ENCODE assay signal across 8 cellular contexts in the genomic region with DNA sequence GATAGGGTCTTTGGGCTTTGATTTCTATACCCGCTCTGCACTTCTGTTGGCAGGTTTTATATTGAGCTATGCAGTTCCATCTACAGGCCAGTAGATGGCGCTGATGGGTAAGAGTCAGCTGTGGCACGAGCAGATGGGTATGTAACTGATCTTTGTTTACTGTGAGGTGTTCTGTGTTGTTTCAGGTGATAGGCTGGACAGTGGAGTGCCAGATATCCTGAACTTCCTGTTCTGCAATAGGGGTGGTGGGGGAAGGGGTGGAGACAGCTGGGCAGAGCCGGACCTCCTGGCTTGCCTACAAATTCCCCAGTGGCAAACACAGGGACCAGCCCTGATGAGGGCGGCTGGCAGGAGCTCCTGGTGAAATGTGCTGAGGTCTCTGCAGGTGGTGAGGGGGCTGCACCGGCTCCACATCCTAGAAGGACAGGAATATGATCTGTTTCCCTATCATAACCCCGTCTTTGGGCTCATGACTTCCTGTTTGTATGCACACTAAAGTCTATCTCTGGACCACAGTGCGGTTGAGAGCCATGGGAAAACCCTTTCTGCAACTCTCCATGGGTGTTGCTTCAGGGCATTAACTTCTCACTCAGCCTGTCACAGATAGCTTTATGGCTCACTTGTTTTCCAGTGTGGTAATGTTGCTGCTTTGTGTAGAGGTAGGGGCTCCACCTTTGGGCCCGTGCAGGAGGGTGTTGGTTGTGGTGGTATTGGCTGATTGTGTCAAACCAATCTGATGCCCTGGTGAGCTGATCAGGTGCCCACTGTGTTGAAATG. TPM values are rescaled to one million over a fixed set of nuclear protein-coding genes. Genes with fewer than 3 reads are reported as not detected.
DNase-seq lines count a peak whose midpoint lies in the region; ATAC-seq, FAIRE-seq and TF ChIP-seq lines count a peak whose summit lies in the region.

No MANE protein-coding gene starts in this region.

- H3K27me3 Mint-ChIP-seq in CD4-positive, CD25-positive, alpha-beta regulatory T cell: peaks cover 42% of the 10 kb centered on the region

- peaks cover 0 to 7% (median 4%) of the 10 kb centered on the region in 7 donors for H3K9me3 Mint-ChIP-seq in CD4-positive, CD25-positive, alpha-beta regulatory T cell

- peaks cover 9 to 14% of the 10 kb centered on the region in 2 experiments for H3K9me3 ChIP-seq in CD4-positive, CD25-positive, alpha-beta regulatory T cell (ENCODE audit: control insufficient read depth in 2 of 2, low read length in 2 of 2)
- H3K9me3 ChIP-seq in endothelial cell of umbilical vein (replicated peaks; ENCODE audit: control insufficient read depth, insufficient read depth, low read length) (no peaks in the 10 kb centered on the region), muscle layer of duodenum (ENCODE audit: control insufficient read depth in 1 of 2, low read length in 2 of 2) (no peaks in the 10 kb centered on the region), thoracic aorta (no peaks in the 10 kb centered on the region)

- H3K27ac Mint-ChIP-seq in CD4-positive, CD25-positive, alpha-beta regulatory T cell: peak overlapping the region in 2 of 3 donors; percentile 3 to 44

- H3K4me1 ChIP-seq in CD4-positive, CD25-positive, alpha-beta regulatory T cell (ENCODE audit: control insufficient read depth, insufficient read depth, low read length, poor library complexity, severe bottlenecking): no peaks in the 10 kb centered on the region
- H3K4me1 ChIP-seq in endothelial cell of umbilical vein (ENCODE audit: control insufficient read depth, extremely low read depth, insufficient read depth, low read length): no peaks in the 10 kb centered on the region
- H3K4me1 ChIP-seq in muscle layer of duodenum (ENCODE audit: control insufficient read depth in 1 of 2, insufficient read depth in 2 of 2, low read length in 2 of 2): peaks cover 0 to 7% of the 10 kb centered on the region in 2 donors
- no peaks in the 10 kb centered on the region for H3K4me1 ChIP-seq in thoracic aorta (ENCODE audit: control insufficient read depth in 1 of 2, low read depth in 2 of 2)

- intact Hi-C loops in endothelial cell of umbilical vein (cut with micrococcal nuclease): loop anchor here (1.0 to 2.0 kb wide), 4 partner anchors 124 to 259 kb away; a partner anchor contains a TSS

- peak; percentile 80 for FAIRE-seq in endothelial cell of umbilical vein (lab: Jason Lieb, UNC)

- no peaks in the 10 kb centered on the region for H4K20me1 ChIP-seq in endothelial cell of umbilical vein (replicated peaks; ENCODE audit: control insufficient read depth, extremely low read depth, insufficient read depth, low read length)

- no peaks in the 10 kb centered on the region for H3K79me2 ChIP-seq in endothelial cell of umbilical vein (ENCODE audit: control insufficient read depth, insufficient read depth, low read length)

- H2AFZ ChIP-seq in endothelial cell of umbilical vein (ENCODE audit: low read depth, low read length): no peak overlapping the region

- CTCF ChIA-PET in endothelial cell of umbilical vein (lab: Charles Lee): interaction anchor here (0.8 to 6.4 kb wide), 68 partner anchors 8 to 459 kb away, joined by 3 to 152 read pairs (median 5); a partner anchor contains a TSS

- TF ChIP-seq CTCF in endothelial cell of umbilical vein (IDR thresholded peaks at IDR 0.05; ENCODE audit: extremely low read depth in 1 of 2, insufficient read depth in 1 of 2, low read depth in 1 of 2, low read length in 2 of 2) (peak; percentile 85 to 86), thoracic aorta (IDR thresholded peaks at IDR 0.05) (peak; percentile 95)

- dilution Hi-C loops in endothelial cell of umbilical vein (cut with MboI; ENCODE audit: extremely low pct_ligation_motif_present, low sequenced_read_pairs): no loop called here

- no peaks in the 10 kb centered on the region for H3K9me1 ChIP-seq in endothelial cell of umbilical vein (replicated peaks; ENCODE audit: control insufficient read depth, extremely low read depth, insufficient read depth, low read length)

- no peak overlapping the region for H3K4me3 Mint-ChIP-seq in CD4-positive, CD25-positive, alpha-beta regulatory T cell

- BruUV-seq in endothelial cell of umbilical vein (replicated peaks; lab: Mats Ljungman, UMichigan): no TSS peak

- POLR2A ChIA-PET in endothelial cell of umbilical vein (lab: Charles Lee): interaction anchor here (1.2 kb wide), 1 partner anchor 250 kb away, joined by 3 read pairs; no protein-coding TSS in a partner anchor

- peak; percentile 32 to 75 (median 67) for DNase-seq in CD4-positive, CD25-positive, alpha-beta regulatory T cell
- DNase-seq in NCI-H526 (lab: John Stamatoyannopoulos, UW) (peak; percentile 76), endothelial cell of umbilical vein (ENCODE audit: low read depth, low spot score) (peak; percentile 67), thoracic aorta (ENCODE audit: low spot score) (no peak)
- DNase-seq in activated CD4-positive, alpha-beta T cell treated with anti-CD3 and anti-CD28 coated beads, Interleukin-2, amount 50 U/mL, for 1 hour: peak; percentile 36

- H3K27me3 ChIP-seq in CD4-positive, CD25-positive, alpha-beta regulatory T cell (ENCODE audit: control insufficient read depth, insufficient read depth, low read length): peaks cover 28% of the 10 kb centered on the region
- H3K27me3 ChIP-seq in endothelial cell of umbilical vein (ENCODE audit: control insufficient read depth in 2 of 2, insufficient read depth in 2 of 2, low read length in 2 of 2): peaks cover 26 to 60% of the 10 kb centered on the region in 2 experiments
- no peaks in the 10 kb centered on the region for H3K27me3 ChIP-seq in muscle layer of duodenum (ENCODE audit: low read depth, low read length)
- H3K27me3 ChIP-seq in thoracic aorta (replicated peaks; ENCODE audit: insufficient read depth): no peaks in the 10 kb centered on the region

- peaks cover 3 to 7% (median 5%) of the 10 kb centered on the region in 4 donors for H3K4me1 Mint-ChIP-seq in CD4-positive, CD25-positive, alpha-beta regulatory T cell

- no peak for TF ChIP-seq POLR2A in endothelial cell of umbilical vein (IDR thresholded peaks at IDR 0.05; ENCODE audit: low read depth, low read length)

- no peak overlapping the region for H3K4me2 ChIP-seq in endothelial cell of umbilical vein (ENCODE audit: insufficient read depth, low read length)

- no peak overlapping the region for H3K4me3 ChIP-seq in CD4-positive, CD25-positive, alpha-beta regulatory T cell (ENCODE audit: low read depth, low read length)
- no peak overlapping the region for H3K4me3 ChIP-seq in endothelial cell of umbilical vein (replicated peaks in 1 of 3; ENCODE audit: insufficient read depth in 1 of 3, low read depth in 1 of 3, low read length in 3 of 3)
- peak overlapping the region; percentile 12 to 17 for H3K4me3 ChIP-seq in muscle layer of duodenum (ENCODE audit: low read depth in 1 of 2, low read length in 2 of 2)
- no peak overlapping the region for H3K4me3 ChIP-seq in thoracic aorta

- peak; percentile 91 to 92 for ATAC-seq in CD4-positive, CD25-positive, alpha-beta regulatory T cell (ENCODE audit: low read depth in 2 of 2)
- ATAC-seq in GM19043 (IDR thresholded peaks at IDR 0.05; ENCODE audit: low read depth, unreplicated experiment): peak; percentile 74
- peak; percentile 79 for ATAC-seq in HG03432 (IDR thresholded peaks at IDR 0.05; ENCODE audit: unreplicated experiment)
- ATAC-seq in thoracic aorta (ENCODE audit: insufficient number of reproducible peaks, low FRiP score, low read depth): peak; percentile 28

- no peak overlapping the region for H3K9ac ChIP-seq in endothelial cell of umbilical vein (replicated peaks; ENCODE audit: extremely low read depth, insufficient read depth, low read length)

- no peaks in the 10 kb centered on the region for H3K36me3 Mint-ChIP-seq in CD4-positive, CD25-positive, alpha-beta regulatory T cell

- no peak overlapping the region for H3K27ac ChIP-seq in CD4-positive, CD25-positive, alpha-beta regulatory T cell (ENCODE audit: insufficient read depth, low read length, poor library complexity, severe bottlenecking)
- H3K27ac ChIP-seq in endothelial cell of umbilical vein (ENCODE audit: insufficient read depth, low read depth, low read length) (no peak overlapping the region), muscle layer of duodenum (ENCODE audit: low read length) (no peak overlapping the region), thoracic aorta (no peak overlapping the region)

- no peaks in the 10 kb centered on the region for H3K36me3 ChIP-seq in CD4-positive, CD25-positive, alpha-beta regulatory T cell (ENCODE audit: control insufficient read depth, insufficient read depth, low read length)
- H3K36me3 ChIP-seq in endothelial cell of umbilical vein (ENCODE audit: control insufficient read depth in 2 of 2, extremely low read depth in 1 of 2, insufficient read depth in 2 of 2, low read length in 2 of 2) (no peaks in the 10 kb centered on the region), muscle layer of duodenum (ENCODE audit: control insufficient read depth in 1 of 2, insufficient read depth in 2 of 2, low read length in 2 of 2) (no peaks in the 10 kb centered on the region), thoracic aorta (no peaks in the 10 kb centered on the region)

TF ChIP-seq in endothelial cell of umbilical vein, 7 proteins besides CTCF, POLR2A, EP300 and RAD21 (continues in another document):
- TF ChIP-seq GATA2 (IDR thresholded peaks at IDR 0.05; ENCODE audit: insufficient read depth, insufficient read length, low read depth, low read length): no peak
- TF ChIP-seq, protein P1, sequence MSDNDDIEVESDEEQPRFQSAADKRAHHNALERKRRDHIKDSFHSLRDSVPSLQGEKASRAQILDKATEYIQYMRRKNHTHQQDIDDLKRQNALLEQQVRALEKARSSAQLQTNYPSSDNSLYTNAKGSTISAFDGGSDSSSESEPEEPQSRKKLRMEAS (IDR thresholded peaks at IDR 0.05; ENCODE audit: insufficient read depth, insufficient read length): no peak
- no peak for TF ChIP-seq MYC (IDR thresholded peaks at IDR 0.05; ENCODE audit: low read depth, low read length)
- no peak for TF ChIP-seq JUN (IDR thresholded peaks at IDR 0.05; ENCODE audit: borderline replicate concordance, insufficient read depth, insufficient read length, low read depth)
- TF ChIP-seq EZH2 (IDR thresholded peaks at IDR 0.05; ENCODE audit: borderline replicate concordance, low read depth, low read length, severe bottlenecking): no peak
- TF ChIP-seq FOS (IDR thresholded peaks at IDR 0.05; ENCODE audit: borderline replicate concordance, insufficient read depth, low read length): no peak

RNA-seq across cellular contexts. Expression of a gene that starts 13.4 kb away (rescaled TPM):
- total RNA-seq in CD4-positive, CD25-positive, alpha-beta regulatory T cell: 19.3 TPM
- polyA plus RNA-seq in CD4-positive, CD25-positive, alpha-beta regulatory T cell: 1 to 10 TPM; 2.2 to 4.4 (median 3.8) TPM
- 22.3 and 33.1 TPM in 2 replicates for total RNA-seq in endothelial cell of umbilical vein
- polyA plus RNA-seq in endothelial cell of umbilical vein: 2.1 and 4.2 TPM in 2 replicates
- polyA plus RNA-seq in endothelial cell of umbilical vein (2011; cell fraction: cytosol; rRNA removed): 6.4 and 6.6 TPM in 2 replicates
- 3.0 and 5.0 TPM in 2 replicates for polyA plus RNA-seq in endothelial cell of umbilical vein (2011; cell fraction: nucleus; rRNA removed)
- 18.4 and 26.5 TPM in 2 replicates for polyA plus RNA-seq in endothelial cell of umbilical vein (2012)
- polyA minus RNA-seq in endothelial cell of umbilical vein: 5.3 and 5.4 TPM in 2 replicates
- polyA minus RNA-seq in endothelial cell of umbilical vein (2011; cell fraction: cytosol; rRNA and poly(A)+ RNA removed): 2.9 TPM
- 14.4 and 22.1 TPM in 2 replicates for polyA minus RNA-seq in endothelial cell of umbilical vein (2011; cell fraction: nucleus; rRNA and poly(A)+ RNA removed)
- 10 to 100 TPM in 1 of 2 donors, 1 to 10 TPM in 1; 8.0 to 14.0 TPM for total RNA-seq in thoracic aorta

Comparison
In these comparisons a context has a peak if more than half of its experiments do, and no peak if none do; other contexts are left out.
1. ATAC-seq: peak in every context shown above with its lines; median percentile 92 in CD4-positive, CD25-positive, alpha-beta regulatory T cell; 79 in HG03432; 74 in GM19043; 28 in thoracic aorta.
2. H3K4me3 ChIP-seq: peak in muscle layer of duodenum (2 of 2); none in CD4-positive, CD25-positive, alpha-beta regulatory T cell (single experiment), endothelial cell of umbilical vein (0 of 3) and thoracic aorta (single experiment).